1 cellular context compared by ENCODE assay signal in genomic region chr16:56677474-56677873, GRCh38.
TF ChIP-seq lines count a peak whose summit lies in the region.

No MANE protein-coding gene starts in this region.

TF ChIP-seq in GM23338, 12 proteins besides CTCF, POLR2A, EP300 and RAD21:
- no peak for TF ChIP-seq EZH2 (IDR thresholded peaks at IDR 0.05; ENCODE audit: low read depth, unreplicated experiment)
- TF ChIP-seq ZNF114 (CRISPR knock-in tag; IDR thresholded peaks at IDR 0.05): no peak
- TF ChIP-seq ZNF462 (CRISPR knock-in tag; IDR thresholded peaks at IDR 0.05): no peak
- no peak for TF ChIP-seq STAT1 (IDR thresholded peaks at IDR 0.05; ENCODE audit: unreplicated experiment)
- TF ChIP-seq NANOG (IDR thresholded peaks at IDR 0.05; ENCODE audit: borderline replicate concordance): no peak
